In genomic region chr20:63552481-63553249, GRCh38 we compare ENCODE assay signal across 8 cellular contexts. TPM values are rescaled to one million over a fixed set of nuclear protein-coding genes. Genes with fewer than 3 reads are reported as not detected.
DNase-seq lines count a peak whose midpoint lies in the region; ATAC-seq and TF ChIP-seq lines count a peak whose summit lies in the region.

No MANE protein-coding gene starts in this region.

- H3K36me3 ChIP-seq in mammary epithelial cell (ENCODE audit: insufficient read depth, low read length) = no peaks in the 10 kb centered on the region
- no peaks in the 10 kb centered on the region for H3K36me3 ChIP-seq in breast epithelium

- H3K9me3 Mint-ChIP-seq in activated naive CD8-positive, alpha-beta T cell treated with anti-CD3 and anti-CD28 coated beads, Interleukin-2, amount 10 ng/mL, durations not matched to agents 7 days and 5 days = no peaks in the 10 kb centered on the region
- H3K9me3 Mint-ChIP-seq in stimulated activated naive B cell treated with anti-CD40 and anti-IgM and Interleukin-4, amounts not matched to agents 10 μg/mL and 1 μg/mL and 100 μg/mL, for 72 hours = no peaks in the 10 kb centered on the region

- H3K4me3 ChIP-seq in mammary epithelial cell (replicated peaks in 1 of 3; ENCODE audit: insufficient read depth in 1 of 3, low read depth in 2 of 3, low read length in 3 of 3) (no peak overlapping the region), breast epithelium (no peak overlapping the region)

- no peak overlapping the region for H3K27ac ChIP-seq in mammary epithelial cell (ENCODE audit: insufficient read depth, low read depth, low read length)
- peak overlapping the region in 1 of 2 donors; percentile 58 for H3K27ac ChIP-seq in breast epithelium

- POLR2A ChIA-PET in activated naive CD8-positive, alpha-beta T cell treated with anti-CD3 and anti-CD28 coated beads, Interleukin-2, amount 10 ng/mL, durations not matched to agents 7 days and 5 days (lab: Charles Lee) = interaction anchor here (0.7 to 2.0 kb wide), 12 partner anchors 9 to 312 kb away, joined by 3 to 18 read pairs (median 6); partner anchors contain the start of genes ARFRP1, GMEB2, HELZ2 and PPDPF

- no peak for TF ChIP-seq CTCF in mammary epithelial cell (conservative IDR thresholded peaks at IDR 0.05 in 1 of 2, IDR thresholded peaks at IDR 0.05 in 1 of 2; ENCODE audit: extremely low read depth in 1 of 2, insufficient read depth in 1 of 2, low read depth in 1 of 2, low read length in 2 of 2)
- no peak for TF ChIP-seq CTCF in breast epithelium (IDR thresholded peaks at IDR 0.05)

- dilution Hi-C loops in mammary epithelial cell (cut with HindIII; ENCODE audit: low sequenced_read_pairs) = loop anchor here (10.0 kb wide), 1 partner anchor 272 kb away; no protein-coding TSS in a partner anchor

- H3K4me3 Mint-ChIP-seq in activated naive CD8-positive, alpha-beta T cell treated with anti-CD3 and anti-CD28 coated beads, Interleukin-2, amount 10 ng/mL, durations not matched to agents 7 days and 5 days = peak overlapping the region; percentile 78
- peak overlapping the region; percentile 74 to 87 for H3K4me3 Mint-ChIP-seq in stimulated activated naive B cell treated with anti-CD40 and anti-IgM and Interleukin-4, amounts not matched to agents 10 μg/mL and 1 μg/mL and 100 μg/mL, for 72 hours

- H3K27ac Mint-ChIP-seq in activated naive CD8-positive, alpha-beta T cell treated with anti-CD3 and anti-CD28 coated beads, Interleukin-2, amount 10 ng/mL, durations not matched to agents 7 days and 5 days = peak overlapping the region; percentile 91
- H3K27ac Mint-ChIP-seq in stimulated activated naive B cell treated with anti-CD40 and anti-IgM and Interleukin-4, amounts not matched to agents 10 μg/mL and 1 μg/mL and 100 μg/mL, for 72 hours = peak overlapping the region; percentile 90

- no peak overlapping the region for H3K4me2 ChIP-seq in mammary epithelial cell (ENCODE audit: insufficient read depth, low read depth, low read length)

- WGBS in mammary epithelial cell (ENCODE audit: low coverage, missing lambda C conversion rate) = 44% methylated on average over 13 of the region's 15 CpGs

- H3K9ac ChIP-seq in mammary epithelial cell (ENCODE audit: insufficient read depth, low read length) = no peak overlapping the region

- no peaks in the 10 kb centered on the region for H3K79me2 ChIP-seq in mammary epithelial cell (ENCODE audit: insufficient read depth, low read length)

- H3K27me3 ChIP-seq in mammary epithelial cell (ENCODE audit: insufficient read depth, low read length) (no peaks in the 10 kb centered on the region), breast epithelium (peaks cover 0 to 12% of the 10 kb centered on the region in 2 donors)

- DNase-seq in mammary epithelial cell = peak; percentile 39
- DNase-seq in breast epithelium (ENCODE audit: low spot score in 2 of 2) = no peak
- peak; percentile 80 for DNase-seq in NAMALWA (ENCODE audit: low spot score)
- DNase-seq in activated naive CD8-positive, alpha-beta T cell treated with anti-CD3 and anti-CD28 coated beads, Interleukin-2, amount 10 ng/mL, durations not matched to agents 7 days and 5 days = no peak
- DNase-seq in stimulated activated naive B cell treated with anti-CD40 and anti-IgM and Interleukin-4, amounts not matched to agents 10 μg/mL and 1 μg/mL and 100 μg/mL, for 72 hours = peak; percentile 57
- DNase-seq in iPS-NIHi11 (ENCODE audit: low spot score) = no peak
- no peak for DNase-seq in NCI-H526 (lab: John Stamatoyannopoulos, UW)
- no peak for DNase-seq in KG1 (lab: John Stamatoyannopoulos, UW)

- peaks cover 21% of the 10 kb centered on the region for H3K27me3 Mint-ChIP-seq in activated naive CD8-positive, alpha-beta T cell treated with anti-CD3 and anti-CD28 coated beads, Interleukin-2, amount 10 ng/mL, durations not matched to agents 7 days and 5 days
- H3K27me3 Mint-ChIP-seq in stimulated activated naive B cell treated with anti-CD40 and anti-IgM and Interleukin-4, amounts not matched to agents 10 μg/mL and 1 μg/mL and 100 μg/mL, for 72 hours = peaks cover 7 to 18% of the 10 kb centered on the region in 2 donors

- in situ Hi-C loops in mammary epithelial cell (cut with MboI; ENCODE audit: low sequenced_read_pairs in 2 of 2) = no loop called here

- TF ChIP-seq POLR2A in breast epithelium (IDR thresholded peaks at IDR 0.05) = no peak

- CTCF ChIA-PET in mammary epithelial cell (lab: Charles Lee; ENCODE audit: low non-redundant PET) = interaction anchor here (0.8 kb wide), 1 partner anchor 242 kb away, joined by 40 read pairs; no protein-coding TSS in a partner anchor

- H3K36me3 Mint-ChIP-seq in activated naive CD8-positive, alpha-beta T cell treated with anti-CD3 and anti-CD28 coated beads, Interleukin-2, amount 10 ng/mL, durations not matched to agents 7 days and 5 days = no peaks in the 10 kb centered on the region
- H3K36me3 Mint-ChIP-seq in stimulated activated naive B cell treated with anti-CD40 and anti-IgM and Interleukin-4, amounts not matched to agents 10 μg/mL and 1 μg/mL and 100 μg/mL, for 72 hours = peaks cover 3 to 6% of the 10 kb centered on the region in 2 donors

- peaks cover 7% of the 10 kb centered on the region for H3K4me1 Mint-ChIP-seq in activated naive CD8-positive, alpha-beta T cell treated with anti-CD3 and anti-CD28 coated beads, Interleukin-2, amount 10 ng/mL, durations not matched to agents 7 days and 5 days
- peaks cover 29 to 52% of the 10 kb centered on the region in 2 donors for H3K4me1 Mint-ChIP-seq in stimulated activated naive B cell treated with anti-CD40 and anti-IgM and Interleukin-4, amounts not matched to agents 10 μg/mL and 1 μg/mL and 100 μg/mL, for 72 hours

- no peaks in the 10 kb centered on the region for H3K9me3 ChIP-seq in mammary epithelial cell (replicated peaks; ENCODE audit: insufficient read depth, low read length)
- no peaks in the 10 kb centered on the region for H3K9me3 ChIP-seq in breast epithelium

- intact Hi-C loops in mammary epithelial cell (cut with micrococcal nuclease) = no loop called here
- intact Hi-C loops in breast epithelium (cut with DNase I; ENCODE audit: low total_unique reads) = no loop called here

- H2AFZ ChIP-seq in mammary epithelial cell (ENCODE audit: low read depth, low read length) = peak overlapping the region; percentile 76

- ATAC-seq in activated naive CD8-positive, alpha-beta T cell treated with anti-CD3 and anti-CD28 coated beads, Interleukin-2, amount 10 ng/mL, durations not matched to agents 7 days and 5 days (ENCODE audit: low read depth) = peak; percentile 73
- ATAC-seq in stimulated activated naive B cell treated with anti-CD40 and anti-IgM and Interleukin-4, amounts not matched to agents 10 μg/mL and 1 μg/mL and 100 μg/mL, for 72 hours (replicated peaks) = peak; percentile 41 to 46

- BruUV-seq in mammary epithelial cell (replicated peaks; lab: Mats Ljungman, UMichigan) = no TSS peak

- no peaks in the 10 kb centered on the region for H4K20me1 ChIP-seq in mammary epithelial cell (ENCODE audit: insufficient read depth, low read length)

- H3K4me1 ChIP-seq in mammary epithelial cell (ENCODE audit: insufficient read depth, low read length) (peaks cover 18% of the 10 kb centered on the region), breast epithelium (peaks cover 0 to 5% of the 10 kb centered on the region in 2 donors)

RNA-seq across cellular contexts. Expression of gene FNDC11, which starts 1.3 kb away (rescaled TPM):
- total RNA-seq in mammary epithelial cell (under 1 TPM; under 0.01 to 0.45 TPM), breast epithelium (under 1 TPM; 0.29 to 0.33 (median 0.32) TPM)
- 0.60 TPM for polyA plus RNA-seq in mammary epithelial cell
- polyA minus RNA-seq in mammary epithelial cell = not detected
- under 1 TPM; 0.48 to 0.55 TPM for total RNA-seq in activated naive CD8-positive, alpha-beta T cell treated with anti-CD3 and anti-CD28 coated beads, Interleukin-2, amount 10 ng/mL, durations not matched to agents 7 days and 5 days

RNA-seq across cellular contexts. Expression of gene SRMS, which starts 5.1 kb away (rescaled TPM):
- under 1 TPM in 1 of 2 donors, not detected in 1; under 0.01 TPM for total RNA-seq in mammary epithelial cell
- 0.16 TPM for polyA plus RNA-seq in mammary epithelial cell
- polyA minus RNA-seq in mammary epithelial cell = not detected
- total RNA-seq in breast epithelium = under 1 TPM in 2 of 3 donors, not detected in 1; 0.59 to 0.66 TPM
- not detected for total RNA-seq in activated naive CD8-positive, alpha-beta T cell treated with anti-CD3 and anti-CD28 coated beads, Interleukin-2, amount 10 ng/mL, durations not matched to agents 7 days and 5 days

RNA-seq across cellular contexts. Expression of gene PTK6, which starts 15.5 kb away (rescaled TPM):
- total RNA-seq in mammary epithelial cell (1 to 10 TPM in 1 of 2 donors, under 1 TPM in 1; 0.83 to 1.1 TPM), breast epithelium (1 to 10 TPM in 1 of 3 donors, under 1 TPM in 2; 0.16 to 2.3 (median 0.88) TPM)
- polyA plus RNA-seq in mammary epithelial cell = 0.29 TPM
- 0.72 TPM for polyA minus RNA-seq in mammary epithelial cell
- total RNA-seq in activated naive CD8-positive, alpha-beta T cell treated with anti-CD3 and anti-CD28 coated beads, Interleukin-2, amount 10 ng/mL, durations not matched to agents 7 days and 5 days = under 1 TPM; 0.11 to 0.31 TPM

RNA-seq across cellular contexts. Expression of gene HELZ2, which starts 21.4 kb away (rescaled TPM):
- total RNA-seq in mammary epithelial cell (10 to 100 TPM; 19.0 to 27.7 TPM), breast epithelium (10 to 100 TPM in 2 of 3 donors, 1 to 10 TPM in 1; 9.9 to 22.6 (median 20.3) TPM)
- polyA plus RNA-seq in mammary epithelial cell = 5.0 TPM
- polyA minus RNA-seq in mammary epithelial cell = 39.5 TPM
- 100 to 1,000 TPM; 118 to 128 TPM for total RNA-seq in activated naive CD8-positive, alpha-beta T cell treated with anti-CD3 and anti-CD28 coated beads, Interleukin-2, amount 10 ng/mL, durations not matched to agents 7 days and 5 days

RNA-seq across cellular contexts. Expression of gene PPDPF, which starts 32.1 kb away (rescaled TPM):
- total RNA-seq in mammary epithelial cell = 100 to 1,000 TPM; 148 to 355 TPM
- polyA plus RNA-seq in mammary epithelial cell = 62.8 TPM
- 38.1 TPM for polyA minus RNA-seq in mammary epithelial cell
- 100 to 1,000 TPM in 2 of 3 donors, 10 to 100 TPM in 1; 71.8 to 151 (median 133) TPM for total RNA-seq in breast epithelium
- total RNA-seq in activated naive CD8-positive, alpha-beta T cell treated with anti-CD3 and anti-CD28 coated beads, Interleukin-2, amount 10 ng/mL, durations not matched to agents 7 days and 5 days = 100 to 1,000 TPM; 242 to 248 TPM

Comparison
In these comparisons a context has a peak if more than half of its experiments do, and no peak if none do; other contexts are left out.
1. DNase-seq: peak in mammary epithelial cell (single experiment), NAMALWA (single experiment) and stimulated activated naive B cell treated with anti-CD40 and anti-IgM and Interleukin-4, amounts not matched to agents 10 μg/mL and 1 μg/mL and 100 μg/mL, for 72 hours (single experiment); none in breast epithelium (0 of 2), activated naive CD8-positive, alpha-beta T cell treated with anti-CD3 and anti-CD28 coated beads, Interleukin-2, amount 10 ng/mL, durations not matched to agents 7 days and 5 days (single experiment), iPS-NIHi11 (single experiment), NCI-H526 (0 of 2) and KG1 (single experiment).